1 cellular context compared by ENCODE assay signal in the genomic region with DNA sequence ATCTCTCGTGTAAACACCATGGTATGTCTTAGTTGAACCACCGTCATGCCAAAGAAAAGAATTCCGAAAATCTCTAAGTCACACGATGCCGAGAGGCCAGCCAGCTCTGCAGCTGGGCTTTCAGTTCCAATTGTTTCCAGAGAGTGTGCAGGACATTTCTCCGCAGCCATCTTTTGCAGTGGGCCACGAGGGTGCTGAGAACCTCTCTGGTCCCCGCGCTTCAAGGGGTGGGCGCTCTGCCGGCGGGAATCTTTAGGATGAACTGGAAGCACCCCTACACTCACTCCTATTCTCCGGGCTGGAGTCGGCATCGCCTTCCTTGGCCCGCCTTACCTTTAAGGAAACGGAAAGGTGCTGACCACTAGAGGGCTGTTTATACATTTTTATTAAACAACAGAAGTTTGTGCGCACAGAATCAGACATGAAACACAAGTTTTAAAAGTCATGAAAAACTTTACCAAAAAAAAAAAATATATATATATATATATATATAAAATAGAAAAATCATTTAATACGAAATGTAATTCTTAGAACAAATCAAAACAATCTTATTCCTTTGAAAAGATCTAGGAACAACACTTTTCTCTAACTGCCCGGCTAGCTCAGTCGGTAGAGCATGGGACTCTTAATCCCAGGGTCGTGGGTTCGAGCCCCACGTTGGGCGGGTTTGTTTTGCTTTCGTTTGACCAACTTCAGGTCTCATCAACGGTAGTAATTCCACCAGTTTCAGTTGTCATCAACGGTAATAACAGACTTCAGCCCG.
A peak's percentile ranks its signal among the peaks of the same experiment; 100 is the strongest.
TF ChIP-seq lines count a peak whose summit lies in the region.

No MANE protein-coding gene starts in this region.

TF ChIP-seq in HEK293, 187 proteins besides CTCF, POLR2A, EP300 and RAD21 (continued from another document):
- TF ChIP-seq, protein P1, sequence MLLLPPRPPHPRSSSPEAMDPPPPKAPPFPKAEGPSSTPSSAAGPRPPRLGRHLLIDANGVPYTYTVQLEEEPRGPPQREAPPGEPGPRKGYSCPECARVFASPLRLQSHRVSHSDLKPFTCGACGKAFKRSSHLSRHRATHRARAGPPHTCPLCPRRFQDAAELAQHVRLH (tag by site-specific recombination; IDR thresholded peaks at IDR 0.05): peak; percentile 29; the same call in 1 of the 2 replicates
- no peak for TF ChIP-seq ZBTB1 (tag by site-specific recombination; IDR thresholded peaks at IDR 0.05)
- TF ChIP-seq ZNF629 (tag by site-specific recombination; IDR thresholded peaks at IDR 0.05): no peak; the same call in 1 of the 2 replicates
- TF ChIP-seq, protein P2, sequence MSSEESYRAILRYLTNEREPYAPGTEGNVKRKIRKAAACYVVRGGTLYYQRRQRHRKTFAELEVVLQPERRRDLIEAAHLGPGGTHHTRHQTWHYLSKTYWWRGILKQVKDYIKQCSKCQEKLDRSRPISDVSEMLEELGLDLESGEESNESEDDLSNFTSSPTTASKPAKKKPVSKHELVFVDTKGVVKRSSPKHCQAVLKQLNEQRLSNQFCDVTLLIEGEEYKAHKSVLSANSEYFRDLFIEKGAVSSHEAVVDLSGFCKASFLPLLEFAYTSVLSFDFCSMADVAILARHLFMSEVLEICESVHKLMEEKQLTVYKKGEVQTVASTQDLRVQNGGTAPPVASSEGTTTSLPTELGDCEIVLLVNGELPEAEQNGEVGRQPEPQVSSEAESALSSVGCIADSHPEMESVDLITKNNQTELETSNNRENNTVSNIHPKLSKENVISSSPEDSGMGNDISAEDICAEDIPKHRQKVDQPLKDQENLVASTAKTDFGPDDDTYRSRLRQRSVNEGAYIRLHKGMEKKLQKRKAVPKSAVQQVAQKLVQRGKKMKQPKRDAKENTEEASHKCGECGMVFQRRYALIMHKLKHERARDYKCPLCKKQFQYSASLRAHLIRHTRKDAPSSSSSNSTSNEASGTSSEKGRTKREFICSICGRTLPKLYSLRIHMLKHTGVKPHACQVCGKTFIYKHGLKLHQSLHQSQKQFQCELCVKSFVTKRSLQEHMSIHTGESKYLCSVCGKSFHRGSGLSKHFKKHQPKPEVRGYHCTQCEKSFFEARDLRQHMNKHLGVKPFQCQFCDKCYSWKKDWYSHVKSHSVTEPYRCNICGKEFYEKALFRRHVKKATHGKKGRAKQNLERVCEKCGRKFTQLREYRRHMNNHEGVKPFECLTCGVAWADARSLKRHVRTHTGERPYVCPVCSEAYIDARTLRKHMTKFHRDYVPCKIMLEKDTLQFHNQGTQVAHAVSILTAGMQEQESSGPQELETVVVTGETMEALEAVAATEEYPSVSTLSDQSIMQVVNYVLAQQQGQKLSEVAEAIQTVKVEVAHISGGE (tag by site-specific recombination; conservative IDR thresholded peaks at IDR 0.05; ENCODE audit: low read depth): no peak
- TF ChIP-seq, protein P3, sequence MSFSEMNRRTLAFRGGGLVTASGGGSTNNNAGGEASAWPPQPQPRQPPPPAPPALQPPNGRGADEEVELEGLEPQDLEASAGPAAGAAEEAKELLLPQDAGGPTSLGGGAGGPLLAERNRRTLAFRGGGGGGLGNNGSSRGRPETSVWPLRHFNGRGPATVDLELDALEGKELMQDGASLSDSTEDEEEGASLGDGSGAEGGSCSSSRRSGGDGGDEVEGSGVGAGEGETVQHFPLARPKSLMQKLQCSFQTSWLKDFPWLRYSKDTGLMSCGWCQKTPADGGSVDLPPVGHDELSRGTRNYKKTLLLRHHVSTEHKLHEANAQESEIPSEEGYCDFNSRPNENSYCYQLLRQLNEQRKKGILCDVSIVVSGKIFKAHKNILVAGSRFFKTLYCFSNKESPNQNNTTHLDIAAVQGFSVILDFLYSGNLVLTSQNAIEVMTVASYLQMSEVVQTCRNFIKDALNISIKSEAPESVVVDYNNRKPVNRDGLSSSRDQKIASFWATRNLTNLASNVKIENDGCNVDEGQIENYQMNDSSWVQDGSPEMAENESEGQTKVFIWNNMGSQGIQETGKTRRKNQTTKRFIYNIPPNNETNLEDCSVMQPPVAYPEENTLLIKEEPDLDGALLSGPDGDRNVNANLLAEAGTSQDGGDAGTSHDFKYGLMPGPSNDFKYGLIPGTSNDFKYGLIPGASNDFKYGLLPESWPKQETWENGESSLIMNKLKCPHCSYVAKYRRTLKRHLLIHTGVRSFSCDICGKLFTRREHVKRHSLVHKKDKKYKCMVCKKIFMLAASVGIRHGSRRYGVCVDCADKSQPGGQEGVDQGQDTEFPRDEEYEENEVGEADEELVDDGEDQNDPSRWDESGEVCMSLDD (tag by site-specific recombination; IDR thresholded peaks at IDR 0.05): 0 out of 2 replicates have a peak, but pooled peaks have one; percentile 19
- no peak for TF ChIP-seq ZNF350 (tag by site-specific recombination; IDR thresholded peaks at IDR 0.05)
- peak; percentile 74; the same call in 1 of the 2 replicates for TF ChIP-seq GFI1B (tag by site-specific recombination; IDR thresholded peaks at IDR 0.05)
- no peak for TF ChIP-seq ZEB2 (tag by site-specific recombination; IDR thresholded peaks at IDR 0.05)
- no peak for TF ChIP-seq ZNF239 (tag by site-specific recombination; IDR thresholded peaks at IDR 0.05)
- TF ChIP-seq ZFP3 (tag by site-specific recombination; IDR thresholded peaks at IDR 0.05; ENCODE audit: low read depth): no peak
- no peak for TF ChIP-seq ZNF266 (tag by site-specific recombination; IDR thresholded peaks at IDR 0.05; ENCODE audit: low read depth)
- no peak for TF ChIP-seq ZNF677 (tag by site-specific recombination; IDR thresholded peaks at IDR 0.05)
- TF ChIP-seq KLF1 (tag by site-specific recombination; IDR thresholded peaks at IDR 0.05): no peak
- TF ChIP-seq ZNF624 (tag by site-specific recombination; IDR thresholded peaks at IDR 0.05): no peak
- no peak for TF ChIP-seq TCF7L2 (IDR thresholded peaks at IDR 0.05; ENCODE audit: borderline replicate concordance, low read depth, low read length)
- no peak for TF ChIP-seq ZNF48 (tag by site-specific recombination; IDR thresholded peaks at IDR 0.05)
- no peak for TF ChIP-seq ZNF10 (tag by site-specific recombination; IDR thresholded peaks at IDR 0.05)
- TF ChIP-seq SP7 (tag by site-specific recombination; IDR thresholded peaks at IDR 0.05): peak; percentile 31; the same call in 1 of the 2 replicates
- TF ChIP-seq, protein P4, sequence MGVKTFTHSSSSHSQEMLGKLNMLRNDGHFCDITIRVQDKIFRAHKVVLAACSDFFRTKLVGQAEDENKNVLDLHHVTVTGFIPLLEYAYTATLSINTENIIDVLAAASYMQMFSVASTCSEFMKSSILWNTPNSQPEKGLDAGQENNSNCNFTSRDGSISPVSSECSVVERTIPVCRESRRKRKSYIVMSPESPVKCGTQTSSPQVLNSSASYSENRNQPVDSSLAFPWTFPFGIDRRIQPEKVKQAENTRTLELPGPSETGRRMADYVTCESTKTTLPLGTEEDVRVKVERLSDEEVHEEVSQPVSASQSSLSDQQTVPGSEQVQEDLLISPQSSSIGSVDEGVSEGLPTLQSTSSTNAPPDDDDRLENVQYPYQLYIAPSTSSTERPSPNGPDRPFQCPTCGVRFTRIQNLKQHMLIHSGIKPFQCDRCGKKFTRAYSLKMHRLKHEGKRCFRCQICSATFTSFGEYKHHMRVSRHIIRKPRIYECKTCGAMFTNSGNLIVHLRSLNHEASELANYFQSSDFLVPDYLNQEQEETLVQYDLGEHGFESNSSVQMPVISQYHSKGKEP (tag by site-specific recombination; IDR thresholded peaks at IDR 0.05): peak; percentile 42; the same call in 1 of the 2 replicates
- TF ChIP-seq, protein P5, sequence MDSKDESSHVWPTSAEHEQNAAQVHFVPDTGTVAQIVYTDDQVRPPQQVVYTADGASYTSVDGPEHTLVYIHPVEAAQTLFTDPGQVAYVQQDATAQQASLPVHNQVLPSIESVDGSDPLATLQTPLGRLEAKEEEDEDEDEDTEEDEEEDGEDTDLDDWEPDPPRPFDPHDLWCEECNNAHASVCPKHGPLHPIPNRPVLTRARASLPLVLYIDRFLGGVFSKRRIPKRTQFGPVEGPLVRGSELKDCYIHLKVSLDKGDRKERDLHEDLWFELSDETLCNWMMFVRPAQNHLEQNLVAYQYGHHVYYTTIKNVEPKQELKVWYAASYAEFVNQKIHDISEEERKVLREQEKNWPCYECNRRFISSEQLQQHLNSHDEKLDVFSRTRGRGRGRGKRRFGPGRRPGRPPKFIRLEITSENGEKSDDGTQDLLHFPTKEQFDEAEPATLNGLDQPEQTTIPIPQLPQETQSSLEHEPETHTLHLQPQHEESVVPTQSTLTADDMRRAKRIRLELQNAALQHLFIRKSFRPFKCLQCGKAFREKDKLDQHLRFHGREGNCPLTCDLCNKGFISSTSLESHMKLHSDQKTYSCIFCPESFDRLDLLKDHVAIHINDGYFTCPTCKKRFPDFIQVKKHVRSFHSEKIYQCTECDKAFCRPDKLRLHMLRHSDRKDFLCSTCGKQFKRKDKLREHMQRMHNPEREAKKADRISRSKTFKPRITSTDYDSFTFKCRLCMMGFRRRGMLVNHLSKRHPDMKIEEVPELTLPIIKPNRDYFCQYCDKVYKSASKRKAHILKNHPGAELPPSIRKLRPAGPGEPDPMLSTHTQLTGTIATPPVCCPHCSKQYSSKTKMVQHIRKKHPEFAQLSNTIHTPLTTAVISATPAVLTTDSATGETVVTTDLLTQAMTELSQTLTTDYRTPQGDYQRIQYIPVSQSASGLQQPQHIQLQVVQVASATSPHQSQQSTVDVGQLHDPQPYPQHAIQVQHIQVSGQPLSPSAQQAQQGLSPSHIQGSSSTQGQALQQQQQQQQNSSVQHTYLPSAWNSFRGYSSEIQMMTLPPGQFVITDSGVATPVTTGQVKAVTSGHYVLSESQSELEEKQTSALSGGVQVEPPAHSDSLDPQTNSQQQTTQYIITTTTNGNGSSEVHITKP (tag by site-specific recombination; IDR thresholded peaks at IDR 0.05): peak; percentile 70
- no peak for TF ChIP-seq GLI2 (tag by site-specific recombination; IDR thresholded peaks at IDR 0.05; ENCODE audit: borderline replicate concordance, low read depth)
- TF ChIP-seq ZBTB20 (tag by site-specific recombination; IDR thresholded peaks at IDR 0.05): 0 out of 2 replicates have a peak, but pooled peaks have one; percentile 28
- TF ChIP-seq, protein P6, sequence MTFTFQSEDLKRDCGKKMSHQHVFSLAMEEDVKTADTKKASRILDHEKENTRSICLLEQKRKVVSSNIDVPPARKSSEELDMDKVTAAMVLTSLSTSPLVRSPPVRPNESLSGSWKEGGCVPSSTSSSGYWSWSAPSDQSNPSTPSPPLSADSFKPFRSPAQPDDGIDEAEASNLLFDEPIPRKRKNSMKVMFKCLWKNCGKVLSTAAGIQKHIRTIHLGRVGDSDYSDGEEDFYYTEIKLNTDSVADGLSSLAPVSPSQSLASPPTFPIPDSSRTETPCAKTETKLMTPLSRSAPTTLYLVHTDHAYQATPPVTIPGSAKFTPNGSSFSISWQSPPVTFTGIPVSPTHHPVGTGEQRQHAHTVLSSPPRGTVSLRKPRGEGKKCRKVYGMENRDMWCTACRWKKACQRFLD (tag by site-specific recombination; IDR thresholded peaks at IDR 0.05): no peak
- TF ChIP-seq BCL11A (tag by site-specific recombination; IDR thresholded peaks at IDR 0.05; ENCODE audit: low read depth): no peak
- 0 out of 2 replicates have a peak, but pooled peaks have one; percentile 32 for TF ChIP-seq ZBTB17 (tag by site-specific recombination; IDR thresholded peaks at IDR 0.05)
- no peak for TF ChIP-seq ZNF112 (tag by site-specific recombination; IDR thresholded peaks at IDR 0.05)
- no peak for TF ChIP-seq ZNF585B (tag by site-specific recombination; IDR thresholded peaks at IDR 0.05)
- TF ChIP-seq ZNF394 (tag by site-specific recombination; IDR thresholded peaks at IDR 0.05; ENCODE audit: borderline replicate concordance): peak; percentile 54
- TF ChIP-seq ZNF214 (tag by site-specific recombination; IDR thresholded peaks at IDR 0.05; ENCODE audit: borderline replicate concordance): no peak
- TF ChIP-seq ZNF521 (tag by site-specific recombination; IDR thresholded peaks at IDR 0.05): no peak
- TF ChIP-seq ZNF138 (tag by site-specific recombination; IDR thresholded peaks at IDR 0.05; ENCODE audit: borderline replicate concordance): no peak
- no peak for TF ChIP-seq ZBTB7A (tag by site-specific recombination; IDR thresholded peaks at IDR 0.05; ENCODE audit: low read depth)
- TF ChIP-seq, protein P7, sequence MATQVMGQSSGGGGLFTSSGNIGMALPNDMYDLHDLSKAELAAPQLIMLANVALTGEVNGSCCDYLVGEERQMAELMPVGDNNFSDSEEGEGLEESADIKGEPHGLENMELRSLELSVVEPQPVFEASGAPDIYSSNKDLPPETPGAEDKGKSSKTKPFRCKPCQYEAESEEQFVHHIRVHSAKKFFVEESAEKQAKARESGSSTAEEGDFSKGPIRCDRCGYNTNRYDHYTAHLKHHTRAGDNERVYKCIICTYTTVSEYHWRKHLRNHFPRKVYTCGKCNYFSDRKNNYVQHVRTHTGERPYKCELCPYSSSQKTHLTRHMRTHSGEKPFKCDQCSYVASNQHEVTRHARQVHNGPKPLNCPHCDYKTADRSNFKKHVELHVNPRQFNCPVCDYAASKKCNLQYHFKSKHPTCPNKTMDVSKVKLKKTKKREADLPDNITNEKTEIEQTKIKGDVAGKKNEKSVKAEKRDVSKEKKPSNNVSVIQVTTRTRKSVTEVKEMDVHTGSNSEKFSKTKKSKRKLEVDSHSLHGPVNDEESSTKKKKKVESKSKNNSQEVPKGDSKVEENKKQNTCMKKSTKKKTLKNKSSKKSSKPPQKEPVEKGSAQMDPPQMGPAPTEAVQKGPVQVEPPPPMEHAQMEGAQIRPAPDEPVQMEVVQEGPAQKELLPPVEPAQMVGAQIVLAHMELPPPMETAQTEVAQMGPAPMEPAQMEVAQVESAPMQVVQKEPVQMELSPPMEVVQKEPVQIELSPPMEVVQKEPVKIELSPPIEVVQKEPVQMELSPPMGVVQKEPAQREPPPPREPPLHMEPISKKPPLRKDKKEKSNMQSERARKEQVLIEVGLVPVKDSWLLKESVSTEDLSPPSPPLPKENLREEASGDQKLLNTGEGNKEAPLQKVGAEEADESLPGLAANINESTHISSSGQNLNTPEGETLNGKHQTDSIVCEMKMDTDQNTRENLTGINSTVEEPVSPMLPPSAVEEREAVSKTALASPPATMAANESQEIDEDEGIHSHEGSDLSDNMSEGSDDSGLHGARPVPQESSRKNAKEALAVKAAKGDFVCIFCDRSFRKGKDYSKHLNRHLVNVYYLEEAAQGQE (tag by site-specific recombination; IDR thresholded peaks at IDR 0.05): no peak
- TF ChIP-seq ZBTB21 (tag by site-specific recombination; IDR thresholded peaks at IDR 0.05): no peak
